In the genomic region with DNA sequence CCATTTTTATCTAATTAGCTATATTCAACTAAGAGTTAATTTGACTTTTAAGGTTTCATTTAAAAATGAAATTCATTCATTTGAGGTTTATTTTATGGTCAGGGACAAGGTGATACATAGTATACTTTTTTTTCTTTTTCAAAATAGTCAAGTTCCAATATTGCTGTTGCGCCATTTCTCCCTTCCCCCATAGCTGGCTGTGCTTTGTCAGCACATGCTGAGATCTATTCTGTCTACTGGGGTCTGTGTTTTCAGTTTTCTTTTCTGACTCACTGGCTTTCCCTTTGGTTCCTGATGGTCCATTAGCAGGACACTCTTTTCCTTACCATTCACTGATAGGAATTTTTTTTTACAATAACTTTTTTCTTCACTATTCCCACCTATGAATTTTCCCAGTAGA, we compare ENCODE assay signal across 26 cellular contexts.
"Had no signal": no experiment of that assay in that cellular context is flagged by ENCODE, and none has a peak within 500 bp of the region (broad histone marks: within the 10 kb centered on the region; RNA-seq: fewer than 3 reads in every experiment).

No MANE protein-coding gene starts in this region.

- H3K4me3 Mint-ChIP-seq: activated B cell treated with CpG ODN at 0.5 μM for 24 hours; activated CD4-positive, alpha-beta T cell treated with anti-CD3 and anti-CD28 coated beads, Interleukin-2, amount 10 ng/mL, durations not matched to agents 24 days and 14 days; activated naive CD4-positive, alpha-beta T cell treated with anti-CD3 and anti-CD28 coated beads for 36 hours; activated naive CD8-positive, alpha-beta T cell; activated T-helper 17 cell treated with anti-CD3 and anti-CD28 coated beads, Interleukin-2, amount 50 U/mL, for 72 hours; brain; central memory CD8-positive, alpha-beta T cell; T-helper 17 cell had no signal

- H3K27ac ChIP-seq: SJSA1 had no signal

- H3K4me1 Mint-ChIP-seq: activated B cell treated with CpG ODN at 0.5 μM for 24 hours; activated CD4-positive, alpha-beta T cell treated with anti-CD3 and anti-CD28 coated beads, Interleukin-2, amount 10 ng/mL, durations not matched to agents 24 days and 14 days; activated T-helper 17 cell treated with anti-CD3 and anti-CD28 coated beads, Interleukin-2, amount 50 U/mL, for 72 hours; central memory CD8-positive, alpha-beta T cell; T-helper 17 cell had no signal

- H3K4me3 ChIP-seq: SJSA1 had no signal

- H3K27me3 Mint-ChIP-seq: activated B cell treated with CpG ODN at 0.5 μM for 24 hours; activated CD4-positive, alpha-beta T cell treated with anti-CD3 and anti-CD28 coated beads, Interleukin-2, amount 10 ng/mL, durations not matched to agents 24 days and 14 days; activated naive CD8-positive, alpha-beta T cell; activated T-helper 17 cell treated with anti-CD3 and anti-CD28 coated beads, Interleukin-2, amount 50 U/mL, for 72 hours; brain; central memory CD8-positive, alpha-beta T cell; T-helper 17 cell had no signal

- DNase-seq: activated B cell treated with CpG ODN at 0.5 μM for 24 hours; activated CD4-positive, alpha-beta T cell treated with anti-CD3 and anti-CD28 coated beads for 1 hour; activated CD4-positive, alpha-beta T cell treated with anti-CD3 and anti-CD28 coated beads, Interleukin-2, amount 10 ng/mL, durations not matched to agents 24 days and 14 days; activated CD4-positive, alpha-beta T cell treated with anti-CD3 and anti-CD28 coated beads, Interleukin-2, amount 50 U/mL, for 48 hours; activated gamma-delta T cell; activated naive CD4-positive, alpha-beta T cell treated with anti-CD3 and anti-CD28 coated beads for 36 hours; activated T-cell treated with anti-CD3 and anti-CD28 coated beads for 4 hours; activated T-cell treated with anti-CD3 and anti-CD28 coated beads, Interleukin-2, amount 50 U/mL, for 48 hours; amygdala; KG1; NCI-H1105; NCI-H1436; NCI-H1694 treated with DMSO at 0.1 percent for 48 hours; NCI-H2029 treated with DMSO at 0.1 percent for 48 hours; NCI-H510A treated with DMSO at 0.1 percent for 48 hours; PC-3; SHP77; T-helper 17 cell; T-helper 9 cell had no signal

- H3K27ac Mint-ChIP-seq: activated B cell treated with CpG ODN at 0.5 μM for 24 hours; activated CD4-positive, alpha-beta T cell treated with anti-CD3 and anti-CD28 coated beads, Interleukin-2, amount 10 ng/mL, durations not matched to agents 24 days and 14 days; activated naive CD4-positive, alpha-beta T cell treated with anti-CD3 and anti-CD28 coated beads for 36 hours; activated naive CD8-positive, alpha-beta T cell; activated T-helper 17 cell treated with anti-CD3 and anti-CD28 coated beads, Interleukin-2, amount 50 U/mL, for 72 hours; T-helper 17 cell had no signal

- FAIRE-seq: astrocyte, TTC549 had no signal

- H3K9me3 Mint-ChIP-seq: activated CD4-positive, alpha-beta T cell treated with anti-CD3 and anti-CD28 coated beads, Interleukin-2, amount 10 ng/mL, durations not matched to agents 24 days and 14 days; activated naive CD4-positive, alpha-beta T cell treated with anti-CD3 and anti-CD28 coated beads for 36 hours had no signal

- H3K36me3 ChIP-seq: SJSA1 had no signal

- ATAC-seq: activated T-helper 17 cell treated with anti-CD3 and anti-CD28 coated beads, Interleukin-2, amount 50 U/mL, for 72 hours; PC-3; T-helper 17 cell had no signal

- H3K27me3 ChIP-seq: SJSA1 had no signal

- H3K36me3 Mint-ChIP-seq: activated naive CD8-positive, alpha-beta T cell; brain had no signal

- H3K9me3 ChIP-seq: SJSA1 had no signal

- H3K4me1 ChIP-seq: SJSA1 had no signal
